Comparison of ENCODE assay signal across 14 cellular contexts in the genomic region with DNA sequence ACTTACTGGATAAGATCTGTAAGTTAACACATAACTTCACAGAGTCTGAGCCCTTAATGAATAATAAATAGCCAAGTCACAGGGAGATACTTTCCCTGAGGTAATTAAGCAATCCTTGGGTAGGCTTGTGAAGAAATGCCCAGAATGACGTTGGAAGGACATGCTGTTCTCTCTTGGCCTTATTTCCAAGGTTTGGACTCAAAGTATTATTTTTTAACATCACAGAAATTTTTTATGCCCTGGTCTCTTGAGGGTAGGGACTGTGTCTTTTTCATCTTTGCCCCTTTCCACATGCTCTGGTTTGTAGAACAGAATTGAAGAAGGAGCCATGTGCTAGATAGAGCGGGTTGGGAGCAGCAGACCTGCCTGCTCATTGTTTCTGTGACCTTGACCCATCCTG. TPM values are rescaled to one million over a fixed set of nuclear protein-coding genes. Genes with fewer than 3 reads are reported as not detected.
DNase-seq lines count a peak whose midpoint lies in the region; ATAC-seq and TF ChIP-seq lines count a peak whose summit lies in the region.
"Had no signal": no experiment of that assay in that cellular context is flagged by ENCODE, and none has a peak within 500 bp of the region (broad histone marks: within the 10 kb centered on the region; RNA-seq: fewer than 3 reads in every experiment).

No MANE protein-coding gene starts in this region.

- intact Hi-C loops in dendritic cell treated with granulocyte-macrophage colony-stimulating factor and Interleukin-4, amounts not matched to agents 40 ng/mL and 50 ng/mL, for 4 days (cut with micrococcal nuclease) = no loop called here
- intact Hi-C loops in left ventricle myocardium inferior (cut with micrococcal nuclease) = no loop called here
- intact Hi-C loops in psoas muscle (cut with DNase I) = no loop called here
- intact Hi-C loops in Caco-2 (cut with micrococcal nuclease; ENCODE audit: unreplicated experiment) = no loop called here

- H3K27ac Mint-ChIP-seq in dendritic cell treated with granulocyte-macrophage colony-stimulating factor and Interleukin-4, amounts not matched to agents 40 ng/mL and 50 ng/mL, for 4 days = peak overlapping the region; percentile 55
- no peak overlapping the region for H3K27ac Mint-ChIP-seq in Caco-2 (ENCODE audit: unreplicated experiment)
- H3K27ac Mint-ChIP-seq: H9 had no signal

- no peak overlapping the region for H2AFZ ChIP-seq in GM23248

- H3K9ac ChIP-seq in GM23248 = no peak overlapping the region

- H3K9me3 Mint-ChIP-seq in dendritic cell treated with granulocyte-macrophage colony-stimulating factor and Interleukin-4, amounts not matched to agents 40 ng/mL and 50 ng/mL, for 4 days = peaks cover 8% of the 10 kb centered on the region
- H3K9me3 Mint-ChIP-seq in Caco-2 (ENCODE audit: unreplicated experiment) = no peaks in the 10 kb centered on the region

- no peak overlapping the region for H3K27ac ChIP-seq in GM23248
- H3K27ac ChIP-seq in left ventricle myocardium inferior (replicated peaks) = peak overlapping the region; percentile 58
- H3K27ac ChIP-seq in psoas muscle = no peak overlapping the region

- CTCF ChIA-PET in Caco-2 (lab: Charles Lee) = no interaction called here

- H3K4me3 ChIP-seq in GM23248 (no peak overlapping the region), left ventricle myocardium inferior (no peak overlapping the region), psoas muscle (no peak overlapping the region), Caco-2 (ENCODE audit: low read depth, low read length) (no peak overlapping the region)

- ATAC-seq in psoas muscle (peak in 3 of 4 donors; percentile 31 to 68 (median 43)), HG02759 (IDR thresholded peaks at IDR 0.05; ENCODE audit: unreplicated experiment) (no peak)
- ATAC-seq: HepG2 had no signal

- peaks cover 57% of the 10 kb centered on the region for H3K4me1 Mint-ChIP-seq in dendritic cell treated with granulocyte-macrophage colony-stimulating factor and Interleukin-4, amounts not matched to agents 40 ng/mL and 50 ng/mL, for 4 days (ENCODE audit: low read depth)
- H3K4me1 Mint-ChIP-seq in Caco-2 (ENCODE audit: low read depth, unreplicated experiment) = no peaks in the 10 kb centered on the region

- H3K36me3 ChIP-seq in GM23248 (ENCODE audit: low read depth) (no peaks in the 10 kb centered on the region), left ventricle myocardium inferior (no peaks in the 10 kb centered on the region), psoas muscle (ENCODE audit: insufficient read depth in 1 of 2, low read depth in 1 of 2) (no peaks in the 10 kb centered on the region), Caco-2 (ENCODE audit: control insufficient read depth, insufficient read depth, low read length) (no peaks in the 10 kb centered on the region)

- no peaks in the 10 kb centered on the region for H3K27me3 Mint-ChIP-seq in dendritic cell treated with granulocyte-macrophage colony-stimulating factor and Interleukin-4, amounts not matched to agents 40 ng/mL and 50 ng/mL, for 4 days
- no peaks in the 10 kb centered on the region for H3K27me3 Mint-ChIP-seq in Caco-2 (ENCODE audit: insufficient read depth, unreplicated experiment)

- no peak overlapping the region for H3K4me2 ChIP-seq in GM23248 (ENCODE audit: unreplicated experiment)

- no peaks in the 10 kb centered on the region for H3K36me3 Mint-ChIP-seq in dendritic cell treated with granulocyte-macrophage colony-stimulating factor and Interleukin-4, amounts not matched to agents 40 ng/mL and 50 ng/mL, for 4 days (ENCODE audit: low read depth)
- no peaks in the 10 kb centered on the region for H3K36me3 Mint-ChIP-seq in Caco-2 (ENCODE audit: insufficient read depth, unreplicated experiment)
- H3K36me3 Mint-ChIP-seq: CD14-positive monocyte had no signal

- 0 out of 2 replicates have a peak, but pooled peaks cover 7% of the 10 kb centered on the region for H3K4me1 ChIP-seq in GM23248 (ENCODE audit: insufficient read depth)
- H3K4me1 ChIP-seq in left ventricle myocardium inferior = peaks cover 16% of the 10 kb centered on the region
- no peaks in the 10 kb centered on the region for H3K4me1 ChIP-seq in psoas muscle
- H3K4me1 ChIP-seq in Caco-2 = no peaks in the 10 kb centered on the region

- 4 to 6% methylated on average over 2 of the region's 2 CpGs for WGBS in GM23248 (ENCODE audit: low coverage in 1 of 2, low lambda C conversion rate in 2 of 2, missing lambda C conversion rate in 2 of 2), 2 experiments
- WGBS in psoas muscle, 3 donors = 41 to 50% (median 41%) methylated on average over 2 of the region's 2 CpGs

- in situ Hi-C loops in GM23248 (cut with MboI) = no loop called here

- POLR2A ChIA-PET in Caco-2 (lab: Charles Lee) = no interaction called here

- H3F3A ChIP-seq in GM23248 (ENCODE audit: insufficient read depth) = 0 out of 2 replicates have a peak, but pooled peaks cover 4% of the 10 kb centered on the region

- DNase-seq in GM23248 = peak; percentile 20
- DNase-seq in left ventricle myocardium inferior = no peak
- no peak for DNase-seq in psoas muscle
- no peak for DNase-seq in pons (ENCODE audit: low spot score)
- no peak for DNase-seq in NOMO-1 (lab: John Stamatoyannopoulos, UW; ENCODE audit: unreplicated experiment in 2 of 2)
- no peak for DNase-seq in Caco-2
- DNase-seq: H9, MM.1S, NCI-H2029, NCI-H2171 treated with DMSO at 0.1 percent for 48 hours had no signal

- TF ChIP-seq CTCF in left ventricle myocardium inferior (IDR thresholded peaks at IDR 0.05; ENCODE audit: borderline replicate concordance) (no peak), psoas muscle (IDR thresholded peaks at IDR 0.05) (no peak), Caco-2 (IDR thresholded peaks at IDR 0.05; ENCODE audit: insufficient read depth in 1 of 2, low read depth in 1 of 2, low read length in 1 of 2, severe bottlenecking in 1 of 2, unreplicated experiment in 1 of 2) (no peak)

- no peaks in the 10 kb centered on the region for H4K20me1 ChIP-seq in GM23248 (ENCODE audit: insufficient read depth)

- H3K79me2 ChIP-seq in GM23248 (ENCODE audit: insufficient read depth) = no peaks in the 10 kb centered on the region

- H3K27me3 ChIP-seq in GM23248 (replicated peaks; ENCODE audit: insufficient read depth) = peaks cover 10% of the 10 kb centered on the region; the same call in 1 of the 2 replicates
- H3K27me3 ChIP-seq in left ventricle myocardium inferior (ENCODE audit: low read depth) = no peaks in the 10 kb centered on the region
- no peaks in the 10 kb centered on the region for H3K27me3 ChIP-seq in psoas muscle (ENCODE audit: insufficient read depth in 3 of 3, low read length in 2 of 3)
- no peaks in the 10 kb centered on the region for H3K27me3 ChIP-seq in Caco-2 (replicated peaks; ENCODE audit: control insufficient read depth, insufficient read depth, low read length)

- H3K9me2 ChIP-seq in GM23248 (ENCODE audit: insufficient read depth) = no peaks in the 10 kb centered on the region

- H3K9me3 ChIP-seq in GM23248 (ENCODE audit: low read depth) (no peaks in the 10 kb centered on the region), left ventricle myocardium inferior (replicated peaks) (no peaks in the 10 kb centered on the region), psoas muscle (no peaks in the 10 kb centered on the region), Caco-2 (no peaks in the 10 kb centered on the region)

- no TSS peak for BruUV-seq in Caco-2 (replicated peaks; lab: Mats Ljungman, UMichigan)

- H3K4me3 Mint-ChIP-seq in dendritic cell treated with granulocyte-macrophage colony-stimulating factor and Interleukin-4, amounts not matched to agents 40 ng/mL and 50 ng/mL, for 4 days = no peak overlapping the region
- H3K4me3 Mint-ChIP-seq in Caco-2 (ENCODE audit: unreplicated experiment) = no peak overlapping the region
- H3K4me3 Mint-ChIP-seq: CD14-positive monocyte, H9 had no signal

RNA-seq across cellular contexts. Expression of a gene that starts 17.2 kb away (rescaled TPM):
- 67.1 and 145 TPM in 2 replicates for total RNA-seq in GM23248 (2014; rRNA removed; shearing (Covaris generic))
- 307 and 318 TPM in 2 replicates for polyA plus RNA-seq in GM23248 (2016; fragmentation: Nextera tagmentation; extraction: Ambion mirVana)
- 266 TPM for total RNA-seq in left ventricle myocardium inferior
- 100 to 1,000 TPM; 166 to 250 (median 207) TPM for total RNA-seq in psoas muscle
- 100 to 1,000 TPM; 348 to 541 (median 375) TPM for polyA plus RNA-seq in psoas muscle
- total RNA-seq in Caco-2 (2022) = 104 and 106 TPM in 2 replicates

RNA-seq across cellular contexts. Expression of a gene that starts 26.2 kb away (rescaled TPM):
- not detected in 2 replicates for total RNA-seq in GM23248 (2014; rRNA removed; shearing (Covaris generic))
- not detected in 2 replicates for polyA plus RNA-seq in GM23248 (2016; fragmentation: Nextera tagmentation; extraction: Ambion mirVana)
- total RNA-seq in left ventricle myocardium inferior = not detected
- total RNA-seq in psoas muscle = under 1 TPM in 3 of 4 donors, not detected in 1; 0.15 to 0.21 (median 0.16) TPM
- polyA plus RNA-seq in psoas muscle = 10 to 100 TPM in 1 of 3 donors, under 1 TPM in 2; 0.23 to 15.0 (median 0.68) TPM
- total RNA-seq in Caco-2 (2022) = not detected in 2 replicates
- total RNA-seq: H9, HepG2 had no signal
- polyA plus RNA-seq: CD14-positive monocyte had no signal

RNA-seq across cellular contexts. Expression of a gene that starts 33.9 kb away (rescaled TPM):
- 28.1 and 34.3 TPM in 2 replicates for total RNA-seq in GM23248 (2014; rRNA removed; shearing (Covaris generic))
- polyA plus RNA-seq in GM23248 (2016; fragmentation: Nextera tagmentation; extraction: Ambion mirVana) (15.6 and 15.9 TPM in 2 replicates), psoas muscle (1 to 10 TPM in 2 of 3 donors, under 1 TPM in 1; 0.79 to 4.3 (median 1.1) TPM)
- total RNA-seq in left ventricle myocardium inferior (3.3 TPM), psoas muscle (1 to 10 TPM in 2 of 4 donors, under 1 TPM in 2; 0.86 to 1.1 (median 1.0) TPM), Caco-2 (2022) (7.6 and 9.3 TPM in 2 replicates)
